Comparison of ENCODE assay signal across 10 cellular contexts in genomic region chr15:34335176-34335575, GRCh38. TPM values are rescaled to one million over a fixed set of nuclear protein-coding genes. Genes with fewer than 3 reads are reported as not detected.
A peak's percentile ranks its signal among the peaks of the same experiment; 100 is the strongest.
DNase-seq lines count a peak whose midpoint lies in the region; ATAC-seq lines count a peak whose summit lies in the region.
"Had no signal": no experiment of that assay in that cellular context is flagged by ENCODE, and none has a peak within 500 bp of the region (broad histone marks: within the 10 kb centered on the region; RNA-seq: fewer than 3 reads in every experiment).

No MANE protein-coding gene starts in this region.

- H3K27ac Mint-ChIP-seq in stimulated activated naive CD8-positive, alpha-beta T cell treated with anti-CD3 and anti-CD28 coated beads, Interleukin-15, Interleukin-2, amounts not matched to agents 100 ng/mL and 50 ng/mL, for 24 hours: peak overlapping the region; percentile 94
- H3K27ac Mint-ChIP-seq in activated naive CD4-positive, alpha-beta T cell treated with anti-CD3 and anti-CD28 coated beads, Interleukin-2, amount 50 U/mL, for 72 hours: peak overlapping the region; percentile 56 to 94
- H3K27ac Mint-ChIP-seq: HFFc6, mesothelial cell of epicardium had no signal

- H3K4me3 Mint-ChIP-seq in stimulated activated naive CD8-positive, alpha-beta T cell treated with anti-CD3 and anti-CD28 coated beads, Interleukin-15, Interleukin-2, amounts not matched to agents 100 ng/mL and 50 ng/mL, for 24 hours: peak overlapping the region; percentile 97
- H3K4me3 Mint-ChIP-seq: HFFc6, mesothelial cell of epicardium had no signal

- no peak for ATAC-seq in stimulated activated naive CD8-positive, alpha-beta T cell treated with anti-CD3 and anti-CD28 coated beads, Interleukin-15, Interleukin-2, amounts not matched to agents 100 U/mL and 50 U/mL, for 24 hours
- peak; percentile 1 to 6 for ATAC-seq in activated naive CD4-positive, alpha-beta T cell treated with anti-CD3 and anti-CD28 coated beads, Interleukin-2, amount 50 U/mL, for 72 hours
- no peak for ATAC-seq in HG02840 (IDR thresholded peaks at IDR 0.05; ENCODE audit: low FRiP score, unreplicated experiment)

- H3K27me3 Mint-ChIP-seq in stimulated activated naive CD8-positive, alpha-beta T cell treated with anti-CD3 and anti-CD28 coated beads, Interleukin-15, Interleukin-2, amounts not matched to agents 100 ng/mL and 50 ng/mL, for 24 hours: no peaks in the 10 kb centered on the region

- H3K9me3 Mint-ChIP-seq in stimulated activated naive CD8-positive, alpha-beta T cell treated with anti-CD3 and anti-CD28 coated beads, Interleukin-15, Interleukin-2, amounts not matched to agents 100 ng/mL and 50 ng/mL, for 24 hours: no peaks in the 10 kb centered on the region
- no peaks in the 10 kb centered on the region for H3K9me3 Mint-ChIP-seq in activated naive CD4-positive, alpha-beta T cell treated with anti-CD3 and anti-CD28 coated beads, Interleukin-2, amount 50 U/mL, for 72 hours
- H3K9me3 Mint-ChIP-seq: HFFc6, mesothelial cell of epicardium had no signal

- peaks cover 14% of the 10 kb centered on the region for H3K36me3 Mint-ChIP-seq in stimulated activated naive CD8-positive, alpha-beta T cell treated with anti-CD3 and anti-CD28 coated beads, Interleukin-15, Interleukin-2, amounts not matched to agents 100 ng/mL and 50 ng/mL, for 24 hours (ENCODE audit: low read depth)
- H3K36me3 Mint-ChIP-seq in activated naive CD4-positive, alpha-beta T cell treated with anti-CD3 and anti-CD28 coated beads, Interleukin-2, amount 50 U/mL, for 72 hours: peaks cover 9 to 13% of the 10 kb centered on the region in 2 donors

- peaks cover 86% of the 10 kb centered on the region for H3K4me1 Mint-ChIP-seq in stimulated activated naive CD8-positive, alpha-beta T cell treated with anti-CD3 and anti-CD28 coated beads, Interleukin-15, Interleukin-2, amounts not matched to agents 100 ng/mL and 50 ng/mL, for 24 hours (ENCODE audit: low read depth)

- DNase-seq in stimulated activated naive CD8-positive, alpha-beta T cell treated with anti-CD3 and anti-CD28 coated beads, Interleukin-15, Interleukin-2, amounts not matched to agents 100 U/mL and 50 U/mL, for 24 hours: no peak
- DNase-seq in activated naive CD4-positive, alpha-beta T cell treated with anti-CD3 and anti-CD28 coated beads, Interleukin-2, amount 50 U/mL, for 72 hours (ENCODE audit: low spot score in 2 of 2): no peak
- DNase-seq in lung microvascular endothelial cell (ENCODE audit: low read depth in 2 of 2) (peak; percentile 61 to 80), NCI-H1417 treated with DMSO at 0.1 percent for 48 hours (lab: John Stamatoyannopoulos, UW) (no peak), NCI-H510A (lab: John Stamatoyannopoulos, UW) (no peak)
- no peak for DNase-seq in stimulated activated CD4-positive, alpha-beta T cell treated with anti-CD3 and anti-CD28 coated beads, Interleukin-12 subunit alpha, Interleukin-12 subunit beta, amount 100 ng/mL, for 4 hours
- DNase-seq: HFFc6 had no signal

RNA-seq across cellular contexts. Expression of gene SLC12A6, which starts 2.4 kb away (rescaled TPM):
- 10 to 100 TPM; 29.9 to 45.1 TPM for total RNA-seq in activated naive CD4-positive, alpha-beta T cell treated with anti-CD3 and anti-CD28 coated beads, Interleukin-2, amount 50 U/mL, for 72 hours
- total RNA-seq in lung microvascular endothelial cell: 16.8 and 18.8 TPM in 2 replicates

RNA-seq across cellular contexts. Expression of gene NOP10, which starts 7.8 kb away (rescaled TPM):
- total RNA-seq in activated naive CD4-positive, alpha-beta T cell treated with anti-CD3 and anti-CD28 coated beads, Interleukin-2, amount 50 U/mL, for 72 hours: 100 to 1,000 TPM; 182 to 202 TPM
- total RNA-seq in lung microvascular endothelial cell: 131 and 263 TPM in 2 replicates

RNA-seq across cellular contexts. Expression of gene NUTM1, which starts 7.9 kb away (rescaled TPM):
- not detected for total RNA-seq in activated naive CD4-positive, alpha-beta T cell treated with anti-CD3 and anti-CD28 coated beads, Interleukin-2, amount 50 U/mL, for 72 hours
- total RNA-seq in lung microvascular endothelial cell: not detected in 2 replicates
- total RNA-seq: HFFc6, mesothelial cell of epicardium had no signal

RNA-seq across cellular contexts. Expression of gene LPCAT4, which starts 31.8 kb away (rescaled TPM):
- total RNA-seq in activated naive CD4-positive, alpha-beta T cell treated with anti-CD3 and anti-CD28 coated beads, Interleukin-2, amount 50 U/mL, for 72 hours: 10 to 100 TPM; 69.0 to 88.4 TPM
- 1.5 and 2.8 TPM in 2 replicates for total RNA-seq in lung microvascular endothelial cell

Comparison
In these comparisons a context has a peak if more than half of its experiments do, and no peak if none do; other contexts are left out.
1. ATAC-seq: peak in activated naive CD4-positive, alpha-beta T cell treated with anti-CD3 and anti-CD28 coated beads, Interleukin-2, amount 50 U/mL, for 72 hours (2 of 2); none in stimulated activated naive CD8-positive, alpha-beta T cell treated with anti-CD3 and anti-CD28 coated beads, Interleukin-15, Interleukin-2, amounts not matched to agents 100 U/mL and 50 U/mL, for 24 hours (single experiment) and HG02840 (single experiment).
2. DNase-seq: peak in lung microvascular endothelial cell (2 of 2); none in stimulated activated naive CD8-positive, alpha-beta T cell treated with anti-CD3 and anti-CD28 coated beads, Interleukin-15, Interleukin-2, amounts not matched to agents 100 U/mL and 50 U/mL, for 24 hours (single experiment), activated naive CD4-positive, alpha-beta T cell treated with anti-CD3 and anti-CD28 coated beads, Interleukin-2, amount 50 U/mL, for 72 hours (0 of 2), stimulated activated CD4-positive, alpha-beta T cell treated with anti-CD3 and anti-CD28 coated beads, Interleukin-12 subunit alpha, Interleukin-12 subunit beta, amount 100 ng/mL, for 4 hours (single experiment), NCI-H1417 treated with DMSO at 0.1 percent for 48 hours (single experiment) and NCI-H510A (single experiment).